ENCODE assay signal across 22 cellular contexts in genomic region chr20:13494019-13494418, GRCh38.
DNase-seq lines count a peak whose midpoint lies in the region; ATAC-seq and TF ChIP-seq lines count a peak whose summit lies in the region.
"Had no signal": no experiment of that assay in that cellular context is flagged by ENCODE, and none has a peak within 500 bp of the region (broad histone marks: within the 10 kb centered on the region; RNA-seq: fewer than 3 reads in every experiment).

No MANE protein-coding gene starts in this region.

- CTCF ChIA-PET in PC-3 (lab: Charles Lee): no interaction called here
- CTCF ChIA-PET in activated naive CD4-positive, alpha-beta T cell treated with anti-CD3 and anti-CD28 coated beads, Interleukin-2, amount 10 ng/mL, durations not matched to agents 7 days and 5 days (lab: Charles Lee): no interaction called here

- POLR2A ChIA-PET in PC-3 (lab: Charles Lee; ENCODE audit: unreplicated experiment): no interaction called here

- H3K27me3 Mint-ChIP-seq in stimulated activated naive B cell treated with anti-CD40 and anti-IgM and Interleukin-4, amounts not matched to agents 10 μg/mL and 1 μg/mL and 100 μg/mL, for 72 hours: no peaks in the 10 kb centered on the region
- H3K27me3 Mint-ChIP-seq in activated naive CD4-positive, alpha-beta T cell treated with anti-CD3 and anti-CD28 coated beads, Interleukin-2, amount 10 ng/mL, durations not matched to agents 7 days and 5 days: no peaks in the 10 kb centered on the region
- H3K27me3 Mint-ChIP-seq: activated CD4-positive, alpha-beta T cell treated with anti-CD3 and anti-CD28 coated beads, Interleukin-2, amount 10 ng/mL, durations not matched to agents 7 days and 5 days; naive B cell had no signal

- no TSS peak for BruUV-seq in PC-3 (replicated peaks; lab: Mats Ljungman, UMichigan)

- TF ChIP-seq CTCF in PC-3 (conservative IDR thresholded peaks at IDR 0.05; ENCODE audit: low read depth, low read length): no peak
- TF ChIP-seq CTCF in esophagus muscularis mucosa (IDR thresholded peaks at IDR 0.05): no peak

- no peaks in the 10 kb centered on the region for H3K9me2 ChIP-seq in PC-3 (replicated peaks; ENCODE audit: low read length)

- no peaks in the 10 kb centered on the region for H3K79me2 ChIP-seq in PC-3 (ENCODE audit: low read length)

- H3K36me3 ChIP-seq in PC-3 (ENCODE audit: low read depth, low read length) (no peaks in the 10 kb centered on the region), esophagus muscularis mucosa (no peaks in the 10 kb centered on the region)
- H3K36me3 ChIP-seq: lower lobe of right lung, ovary, sigmoid colon, vagina had no signal

- no peak overlapping the region for H3K4me3 Mint-ChIP-seq in stimulated activated naive B cell treated with anti-CD40 and anti-IgM and Interleukin-4, amounts not matched to agents 10 μg/mL and 1 μg/mL and 100 μg/mL, for 72 hours
- no peak overlapping the region for H3K4me3 Mint-ChIP-seq in activated naive CD4-positive, alpha-beta T cell treated with anti-CD3 and anti-CD28 coated beads, Interleukin-2, amount 10 ng/mL, durations not matched to agents 7 days and 5 days
- H3K4me3 Mint-ChIP-seq: activated CD4-positive, alpha-beta T cell treated with anti-CD3 and anti-CD28 coated beads, Interleukin-2, amount 10 ng/mL, durations not matched to agents 7 days and 5 days; naive B cell had no signal

- H3K27ac ChIP-seq in PC-3 (ENCODE audit: low read length) (no peak overlapping the region), esophagus muscularis mucosa (replicated peaks in 1 of 4) (peak overlapping the region in 3 of 4 donors; percentile 18 to 54 (median 27))
- H3K27ac ChIP-seq: coronary artery, KMS-11, lower lobe of right lung, ovary, vagina had no signal

- H3K9me3 ChIP-seq in PC-3 (ENCODE audit: low read length) (no peaks in the 10 kb centered on the region), esophagus muscularis mucosa (peaks cover 0 to 8% (median 0%) of the 10 kb centered on the region in 4 donors)
- H3K9me3 ChIP-seq: lower lobe of right lung, ovary, vagina had no signal

- no peak overlapping the region for H3K27ac Mint-ChIP-seq in stimulated activated naive B cell treated with anti-CD40 and anti-IgM and Interleukin-4, amounts not matched to agents 10 μg/mL and 1 μg/mL and 100 μg/mL, for 72 hours
- H3K27ac Mint-ChIP-seq in activated naive CD4-positive, alpha-beta T cell treated with anti-CD3 and anti-CD28 coated beads, Interleukin-2, amount 10 ng/mL, durations not matched to agents 7 days and 5 days: no peak overlapping the region
- H3K27ac Mint-ChIP-seq: activated CD4-positive, alpha-beta T cell treated with anti-CD3 and anti-CD28 coated beads, Interleukin-2, amount 10 ng/mL, durations not matched to agents 7 days and 5 days had no signal

- H3K4me2 ChIP-seq in PC-3 (ENCODE audit: low read length): no peak overlapping the region
- H3K4me2 ChIP-seq: KMS-11 had no signal

- intact Hi-C loops in PC-3 (cut with micrococcal nuclease): no loop called here
- intact Hi-C loops in esophagus muscularis mucosa (cut with DNase I): loop anchor here (10.0 kb wide), 1 partner anchor 159 kb away; no protein-coding TSS in a partner anchor

- H3K4me3 ChIP-seq in PC-3 (ENCODE audit: low read length) (no peak overlapping the region), esophagus muscularis mucosa (no peak overlapping the region)
- H3K4me3 ChIP-seq: coronary artery, lower lobe of right lung, ovary, sigmoid colon, stomach had no signal

- peaks cover 19 to 30% of the 10 kb centered on the region in 2 donors for H3K36me3 Mint-ChIP-seq in stimulated activated naive B cell treated with anti-CD40 and anti-IgM and Interleukin-4, amounts not matched to agents 10 μg/mL and 1 μg/mL and 100 μg/mL, for 72 hours
- no peaks in the 10 kb centered on the region for H3K36me3 Mint-ChIP-seq in activated naive CD4-positive, alpha-beta T cell treated with anti-CD3 and anti-CD28 coated beads, Interleukin-2, amount 10 ng/mL, durations not matched to agents 7 days and 5 days

- H3K4me1 Mint-ChIP-seq in stimulated activated naive B cell treated with anti-CD40 and anti-IgM and Interleukin-4, amounts not matched to agents 10 μg/mL and 1 μg/mL and 100 μg/mL, for 72 hours: peaks cover 0 to 4% of the 10 kb centered on the region in 2 donors
- H3K4me1 Mint-ChIP-seq in activated naive CD4-positive, alpha-beta T cell treated with anti-CD3 and anti-CD28 coated beads, Interleukin-2, amount 10 ng/mL, durations not matched to agents 7 days and 5 days: no peaks in the 10 kb centered on the region
- H3K4me1 Mint-ChIP-seq: activated CD4-positive, alpha-beta T cell treated with anti-CD3 and anti-CD28 coated beads, Interleukin-2, amount 10 ng/mL, durations not matched to agents 7 days and 5 days; naive B cell had no signal

- no peak overlapping the region for H3K9ac ChIP-seq in PC-3 (ENCODE audit: low read length)
- H3K9ac ChIP-seq: KMS-11 had no signal

- no peaks in the 10 kb centered on the region for H3K27me3 ChIP-seq in PC-3 (ENCODE audit: low read length)
- no peaks in the 10 kb centered on the region for H3K27me3 ChIP-seq in esophagus muscularis mucosa
- H3K27me3 ChIP-seq: ovary, sigmoid colon, stomach, vagina had no signal

- H3F3A ChIP-seq in PC-3 (ENCODE audit: low read length, unreplicated experiment): no peaks in the 10 kb centered on the region

- H4K20me1 ChIP-seq in PC-3 (ENCODE audit: low read length): no peaks in the 10 kb centered on the region

- H3K4me1 ChIP-seq in PC-3 (ENCODE audit: insufficient read depth, low read length): peaks cover 3% of the 10 kb centered on the region; the same call in 1 of the 2 replicates
- H3K4me1 ChIP-seq in esophagus muscularis mucosa: peaks cover 11 to 48% (median 26%) of the 10 kb centered on the region in 4 donors

- peaks cover 0 to 3% of the 10 kb centered on the region in 2 donors for H3K9me3 Mint-ChIP-seq in stimulated activated naive B cell treated with anti-CD40 and anti-IgM and Interleukin-4, amounts not matched to agents 10 μg/mL and 1 μg/mL and 100 μg/mL, for 72 hours
- H3K9me3 Mint-ChIP-seq in activated naive CD4-positive, alpha-beta T cell treated with anti-CD3 and anti-CD28 coated beads, Interleukin-2, amount 10 ng/mL, durations not matched to agents 7 days and 5 days: peaks cover 3% of the 10 kb centered on the region

- no peak for TF ChIP-seq POLR2A in esophagus muscularis mucosa (IDR thresholded peaks at IDR 0.05; ENCODE audit: low read depth)

- DNase-seq in HCEC 1CT: peak; percentile 19
- peak; percentile 42 for DNase-seq in PC-3
- no peak for DNase-seq in esophagus muscularis mucosa (ENCODE audit: extremely low spot score)
- no peak for DNase-seq in stimulated activated naive B cell treated with anti-CD40 and anti-IgM and Interleukin-4, amounts not matched to agents 10 μg/mL and 1 μg/mL and 100 μg/mL, for 72 hours
- no peak for DNase-seq in RPMI8226
- no peak for DNase-seq in activated naive CD4-positive, alpha-beta T cell treated with anti-CD3 and anti-CD28 coated beads, Interleukin-2, amount 10 ng/mL, durations not matched to agents 7 days and 5 days
- DNase-seq: activated CD4-positive, alpha-beta T cell treated with anti-CD3 and anti-CD28 coated beads, Interleukin-2, amount 10 ng/mL, durations not matched to agents 7 days and 5 days; activated naive CD4-positive, alpha-beta T cell treated with Interleukin-2 at 50 U/mL for 16 hours; lower lobe of right lung; naive B cell; NCI-H1436; NCI-H2171 treated with DMSO at 0.1 percent for 48 hours; NCI-H774; ovary; sigmoid colon; stimulated activated CD4-positive, alpha-beta T cell treated with anti-CD3 and anti-CD28 coated beads, Interleukin-1b, Interleukin-23, amount 100 ng/mL, for 48 hours; stomach; SW 1271 had no signal

- ATAC-seq in PC-3 (peak; percentile 27; the same call in 1 of the 2 replicates), GM18909 (IDR thresholded peaks at IDR 0.05; ENCODE audit: poor library complexity, unreplicated experiment) (no peak)
- peak; percentile 51 to 57 for ATAC-seq in stimulated activated naive B cell treated with anti-CD40 and anti-IgM and Interleukin-4, amounts not matched to agents 10 μg/mL and 1 μg/mL and 100 μg/mL, for 72 hours (replicated peaks)
- ATAC-seq: lower lobe of right lung had no signal

- no peak for TF ChIP-seq EP300 in esophagus muscularis mucosa (IDR thresholded peaks at IDR 0.05)

- H2AFZ ChIP-seq in PC-3 (ENCODE audit: low read length): no peak overlapping the region

Comparison
In these comparisons a context has a peak if more than half of its experiments do, and no peak if none do; other contexts are left out.
1. DNase-seq: peak in HCEC 1CT (single experiment) and PC-3 (single experiment); none in esophagus muscularis mucosa (single experiment), stimulated activated naive B cell treated with anti-CD40 and anti-IgM and Interleukin-4, amounts not matched to agents 10 μg/mL and 1 μg/mL and 100 μg/mL, for 72 hours (single experiment), RPMI8226 (single experiment) and activated naive CD4-positive, alpha-beta T cell treated with anti-CD3 and anti-CD28 coated beads, Interleukin-2, amount 10 ng/mL, durations not matched to agents 7 days and 5 days (single experiment).